In the genomic region with DNA sequence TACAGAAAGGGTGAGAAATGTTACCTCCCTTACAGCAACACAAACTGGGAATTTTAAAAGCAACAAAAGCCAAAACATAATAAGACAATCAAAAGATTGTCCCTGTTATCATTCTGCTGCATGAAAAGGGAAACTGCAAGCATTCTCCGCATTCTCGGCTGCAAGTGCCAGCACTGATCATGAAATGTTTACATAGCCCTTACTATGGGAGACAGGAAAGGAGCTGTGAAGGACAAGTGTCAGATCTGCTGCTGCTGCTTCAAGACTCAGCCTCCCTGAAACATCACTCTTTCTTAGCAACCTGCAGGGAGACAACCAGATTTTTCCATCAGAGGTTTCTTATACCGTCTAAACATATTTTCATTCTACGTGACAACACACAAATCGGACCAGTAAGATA, we compare ENCODE assay signal across 2 cellular contexts.
TF ChIP-seq lines count a peak whose summit lies in the region.

No MANE protein-coding gene starts in this region.

TF ChIP-seq in A549, 52 proteins besides CTCF, POLR2A, EP300 and RAD21:
- TF ChIP-seq, protein P1, sequence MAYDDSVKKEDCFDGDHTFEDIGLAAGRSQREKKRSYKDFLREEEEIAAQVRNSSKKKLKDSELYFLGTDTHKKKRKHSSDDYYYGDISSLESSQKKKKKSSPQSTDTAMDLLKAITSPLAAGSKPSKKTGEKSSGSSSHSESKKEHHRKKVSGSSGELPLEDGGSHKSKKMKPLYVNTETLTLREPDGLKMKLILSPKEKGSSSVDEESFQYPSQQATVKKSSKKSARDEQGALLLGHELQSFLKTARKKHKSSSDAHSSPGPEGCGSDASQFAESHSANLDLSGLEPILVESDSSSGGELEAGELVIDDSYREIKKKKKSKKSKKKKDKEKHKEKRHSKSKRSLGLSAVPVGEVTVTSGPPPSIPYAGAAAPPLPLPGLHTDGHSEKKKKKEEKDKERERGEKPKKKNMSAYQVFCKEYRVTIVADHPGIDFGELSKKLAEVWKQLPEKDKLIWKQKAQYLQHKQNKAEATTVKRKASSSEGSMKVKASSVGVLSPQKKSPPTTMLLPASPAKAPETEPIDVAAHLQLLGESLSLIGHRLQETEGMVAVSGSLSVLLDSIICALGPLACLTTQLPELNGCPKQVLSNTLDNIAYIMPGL (CRISPR knock-in tag; IDR thresholded peaks at IDR 0.05; ENCODE audit: borderline replicate concordance) = no peak
- TF ChIP-seq KDM5A (IDR thresholded peaks at IDR 0.05) (no peak), CBX8 (IDR thresholded peaks at IDR 0.05) (no peak)

TF ChIP-seq in K562, 482 proteins besides CTCF, POLR2A, EP300 and RAD21 (continued from another document):
- TF ChIP-seq, protein P2, sequence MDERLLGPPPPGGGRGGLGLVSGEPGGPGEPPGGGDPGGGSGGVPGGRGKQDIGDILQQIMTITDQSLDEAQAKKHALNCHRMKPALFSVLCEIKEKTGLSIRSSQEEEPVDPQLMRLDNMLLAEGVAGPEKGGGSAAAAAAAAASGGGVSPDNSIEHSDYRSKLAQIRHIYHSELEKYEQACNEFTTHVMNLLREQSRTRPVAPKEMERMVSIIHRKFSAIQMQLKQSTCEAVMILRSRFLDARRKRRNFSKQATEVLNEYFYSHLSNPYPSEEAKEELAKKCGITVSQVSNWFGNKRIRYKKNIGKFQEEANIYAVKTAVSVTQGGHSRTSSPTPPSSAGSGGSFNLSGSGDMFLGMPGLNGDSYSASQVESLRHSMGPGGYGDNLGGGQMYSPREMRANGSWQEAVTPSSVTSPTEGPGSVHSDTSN (CRISPR knock-in tag; IDR thresholded peaks at IDR 0.05; ENCODE audit: low read depth) = no peak
- TF ChIP-seq, protein P2 (tag; conservative IDR thresholded peaks at IDR 0.05; ENCODE audit: low read depth) = 0 out of 2 replicates have a peak, but pooled peaks have one; percentile 8
- no peak for TF ChIP-seq ZNF146 (CRISPR knock-in tag; IDR thresholded peaks at IDR 0.05; ENCODE audit: unreplicated experiment)
- TF ChIP-seq GTF2A2 (tag; IDR thresholded peaks at IDR 0.05) = no peak
- TF ChIP-seq FOXK2 (conservative IDR thresholded peaks at IDR 0.05 in 1 of 2, IDR thresholded peaks at IDR 0.05 in 1 of 2; ENCODE audit: low read depth in 2 of 2) = no peak
